8 cellular contexts compared by ENCODE assay signal in genomic region chr5:98769006-98769255, GRCh38. TPM values are rescaled to one million over a fixed set of nuclear protein-coding genes. Genes with fewer than 3 reads are reported as not detected.
DNase-seq lines count a peak whose midpoint lies in the region; ATAC-seq, FAIRE-seq and TF ChIP-seq lines count a peak whose summit lies in the region.

No MANE protein-coding gene starts in this region.

- intact Hi-C loops in HepG2 (cut with micrococcal nuclease; ENCODE audit: unreplicated experiment) = loop anchor here (1.0 to 2.0 kb wide), 2 partner anchors 27 to 58 kb away; no protein-coding TSS in a partner anchor

- H3K9me3 ChIP-seq in ES-I3 (ENCODE audit: control insufficient read depth, insufficient read depth, low read length) (no peaks in the 10 kb centered on the region), SU-DHL-6 (ENCODE audit: insufficient read depth, low read length) (no peaks in the 10 kb centered on the region), HepG2 (ENCODE audit: low read length) (no peaks in the 10 kb centered on the region)

- WGBS in HepG2 (ENCODE audit: low lambda C conversion rate) = no CpG with 5 or more reads among the region's 29 CpGs

- no TSS peak for BruUV-seq in HepG2 (replicated peaks; lab: Mats Ljungman, UMichigan)

- no peaks in the 10 kb centered on the region for H3K36me3 ChIP-seq in ES-I3 (ENCODE audit: insufficient read depth, low read length)
- no peaks in the 10 kb centered on the region for H3K36me3 ChIP-seq in SU-DHL-6 (ENCODE audit: low read length)
- no peaks in the 10 kb centered on the region for H3K36me3 ChIP-seq in HepG2 (replicated peaks in 1 of 2; ENCODE audit: control insufficient read depth in 1 of 2, insufficient read depth in 2 of 2, low read length in 2 of 2)

- TF ChIP-seq CTCF in SU-DHL-6 (IDR thresholded peaks at IDR 0.05; ENCODE audit: insufficient read depth, low read length, poor library complexity, severe bottlenecking) (peak; percentile 24), HepG2 (CRISPR knock-in tag; IDR thresholded peaks at IDR 0.05) (peak; percentile 77)

- peaks cover 17% of the 10 kb centered on the region; the same call in 1 of the 2 replicates for H3F3A ChIP-seq in SU-DHL-6 (ENCODE audit: insufficient read depth)

- H3K4me2 ChIP-seq in SU-DHL-6 (ENCODE audit: low read depth, low read length, poor library complexity, severe bottlenecking) = peak overlapping the region; percentile 63
- peak overlapping the region; percentile 86 for H3K4me2 ChIP-seq in HepG2 (ENCODE audit: low read depth, low read length)

- TF ChIP-seq EP300 in HepG2 (IDR thresholded peaks at IDR 0.05; ENCODE audit: low read depth in 2 of 2, low read length in 2 of 2) (no peak), HepG2 (CRISPR knock-in tag; IDR thresholded peaks at IDR 0.05; ENCODE audit: borderline replicate concordance) (no peak)

- no peaks in the 10 kb centered on the region for H3K9me2 ChIP-seq in SU-DHL-6 (replicated peaks; ENCODE audit: insufficient read depth, low read length)

- DNase-seq in central memory CD4-positive, alpha-beta T cell = peak; percentile 19
- no peak for DNase-seq in HepG2 (ENCODE audit: low spot score)
- peak; percentile 23 for DNase-seq in stimulated activated CD8-positive, alpha-beta memory T cell treated with anti-CD3 and anti-CD28 coated beads, Interleukin-12 subunit alpha, Interleukin-12 subunit beta, amount 100 ng/mL, for 4 hours (ENCODE audit: low read depth)

- H2AFZ ChIP-seq in SU-DHL-6 (ENCODE audit: low read depth, low read length, severe bottlenecking) (no peak overlapping the region), HepG2 (ENCODE audit: low read length) (no peak overlapping the region)

- H3K4me3 ChIP-seq in SU-DHL-6 (ENCODE audit: insufficient read depth, low read length, poor library complexity, severe bottlenecking) (no peak overlapping the region), HepG2 (replicated peaks in 1 of 3; ENCODE audit: insufficient read depth in 1 of 3, low read depth in 2 of 3, low read length in 3 of 3) (peak overlapping the region; percentile 62 to 81 (median 72))

- ATAC-seq in HepG2 (peak; percentile 2; the same call in 1 of the 3 replicates), HG02973 (IDR thresholded peaks at IDR 0.05; ENCODE audit: unreplicated experiment) (no peak), GM19452 (IDR thresholded peaks at IDR 0.05; ENCODE audit: unreplicated experiment) (no peak), GM18873 (IDR thresholded peaks at IDR 0.05; ENCODE audit: low FRiP score, unreplicated experiment) (no peak)

- TF ChIP-seq RAD21 in HepG2 (CRISPR knock-in tag; IDR thresholded peaks at IDR 0.05) = no peak

- H3K9ac ChIP-seq in ES-I3 (ENCODE audit: low read depth, low read length) (peak overlapping the region; percentile 93), SU-DHL-6 (ENCODE audit: low read length) (no peak overlapping the region), HepG2 (ENCODE audit: insufficient read depth, low read depth, low read length) (peak overlapping the region; percentile 38; the same call in 1 of the 2 replicates)

- TF ChIP-seq POLR2A in HepG2 (IDR thresholded peaks at IDR 0.05; ENCODE audit: insufficient read depth in 1 of 2, low read depth in 2 of 2, low read length in 2 of 2) = no peak

- H4K20me1 ChIP-seq in SU-DHL-6 (ENCODE audit: low read depth, low read length) (no peaks in the 10 kb centered on the region), HepG2 (ENCODE audit: insufficient read depth, low read length) (no peaks in the 10 kb centered on the region)

- in situ Hi-C loops in HepG2 (cut with HindIII; ENCODE audit: extremely low pct_ligation_motif_present, low pct_unique_long_range_greater_than_20kb) = no loop called here

- POLR2A ChIA-PET in HepG2 (lab: Yijun Ruan, JAX) = no interaction called here

- H3K27ac ChIP-seq in SU-DHL-6 (ENCODE audit: low read depth, low read length) (no peak overlapping the region), HepG2 (ENCODE audit: extremely low read length, insufficient read depth, low read length) (no peak overlapping the region)

- CTCF ChIA-PET in HepG2 (lab: Yijun Ruan, JAX; ENCODE audit: low intra/inter-chr PET ratio, low total read pairs) = interaction anchor here (1.3 to 1.7 kb wide), 2 partner anchors 26 to 27 kb away, joined by 3 to 6 read pairs; no protein-coding TSS in a partner anchor

- H3K79me2 ChIP-seq in SU-DHL-6 (ENCODE audit: insufficient read depth, low read length) = no peaks in the 10 kb centered on the region
- H3K79me2 ChIP-seq in HepG2 (ENCODE audit: insufficient read depth, low read length) = no peaks in the 10 kb centered on the region

- H3K27me3 ChIP-seq in SU-DHL-6 (ENCODE audit: low read length) (no peaks in the 10 kb centered on the region), HepG2 (ENCODE audit: control insufficient read depth in 1 of 2, insufficient read depth in 2 of 2, low read length in 2 of 2) (peaks cover 0 to 5% of the 10 kb centered on the region in 2 experiments; a peak in 1 of 5 replicates)

- H3K4me1 ChIP-seq in ES-I3 (ENCODE audit: insufficient read depth, low read length) (peaks cover 18% of the 10 kb centered on the region), HepG2 (ENCODE audit: insufficient read depth, low read length) (peaks cover 24% of the 10 kb centered on the region)

- FAIRE-seq in HepG2 (lab: Jason Lieb, UNC) = no peak

TF ChIP-seq in HepG2, 621 proteins besides CTCF, POLR2A, EP300 and RAD21 (continues in another document):
- TF ChIP-seq SETDB1 (CRISPR knock-in tag; IDR thresholded peaks at IDR 0.05; ENCODE audit: borderline replicate concordance) (no peak), SKIL (CRISPR knock-in tag; IDR thresholded peaks at IDR 0.05; ENCODE audit: borderline replicate concordance) (no peak), ZBTB3 (CRISPR knock-in tag; IDR thresholded peaks at IDR 0.05; ENCODE audit: borderline replicate concordance, low read depth) (no peak), MEIS1 (CRISPR knock-in tag; IDR thresholded peaks at IDR 0.05; ENCODE audit: borderline replicate concordance) (no peak; the same call in 1 of the 2 replicates), SRF (IDR thresholded peaks at IDR 0.05; ENCODE audit: low read depth, low read length) (no peak), ZNF34 (CRISPR knock-in tag; IDR thresholded peaks at IDR 0.05; ENCODE audit: borderline replicate concordance) (no peak), POLR2G (IDR thresholded peaks at IDR 0.05; ENCODE audit: low read depth, low read length) (no peak), RBM39 (IDR thresholded peaks at IDR 0.05; ENCODE audit: low read depth, low read length, poor library complexity, severe bottlenecking) (no peak), KDM2A (CRISPR knock-in tag; IDR thresholded peaks at IDR 0.05; ENCODE audit: borderline replicate concordance, low read depth) (peak; percentile 33; the same call in 1 of the 2 replicates), NR3C1 (CRISPR knock-in tag; IDR thresholded peaks at IDR 0.05) (no peak)

RNA-seq across cellular contexts. Expression of gene RGMB, which starts 4.5 kb away (rescaled TPM):
- 2.3 and 3.8 TPM in 2 replicates for total RNA-seq in HepG2 (2016; rRNA removed; fragmentation: Illumina TruSeq; extraction: Trizol)
- total RNA-seq in HepG2 (2016; cell fraction: cytosol; rRNA removed; fragmentation: Illumina TruSeq; extraction: Trizol; ENCODE audit: low read depth) = 0.71 and 1.1 TPM in 2 replicates
- 2.2 and 3.7 TPM in 2 replicates for total RNA-seq in HepG2 (2016; cell fraction: insoluble cytoplasmic fraction; rRNA removed; fragmentation: Illumina TruSeq; extraction: Trizol)
- total RNA-seq in HepG2 (2016; cell fraction: membrane; rRNA removed; fragmentation: Illumina TruSeq; extraction: Trizol) = 2.7 and 3.1 TPM in 2 replicates
- 9.8 and 10.0 TPM in 2 replicates for total RNA-seq in HepG2 (2016; cell fraction: nucleus; rRNA removed; fragmentation: Illumina TruSeq; extraction: Trizol)
- polyA plus RNA-seq in HepG2 (2011; rRNA removed) = 3.0 and 3.1 TPM in 2 replicates
- 1.9 and 2.8 TPM in 2 replicates for polyA plus RNA-seq in HepG2 (2011; cell fraction: cytosol; rRNA removed)
- polyA plus RNA-seq in HepG2 (2011; cell fraction: nucleus; rRNA removed) = 6.0 and 6.6 TPM in 2 replicates
- 2.8 and 3.5 TPM in 2 replicates for polyA plus RNA-seq in HepG2 (2012)
- 0.46 and 0.47 TPM in 2 replicates for polyA plus RNA-seq in HepG2 (2016; cell fraction: cytosol; fragmentation: Illumina TruSeq; extraction: Trizol; ENCODE audit: low read depth)
- 2.9 and 3.2 TPM in 2 replicates for polyA plus RNA-seq in HepG2 (2016; cell fraction: insoluble cytoplasmic fraction; fragmentation: Illumina TruSeq; extraction: Trizol; ENCODE audit: low read depth)
- polyA plus RNA-seq in HepG2 (2016; cell fraction: membrane; fragmentation: Illumina TruSeq; extraction: Trizol; ENCODE audit: low read depth) = 1.5 and 1.8 TPM in 2 replicates
- 6.7 TPM in 2 replicates for polyA plus RNA-seq in HepG2 (2016; cell fraction: nucleus; fragmentation: Illumina TruSeq; extraction: Trizol; ENCODE audit: insufficient read depth, low read depth)
- 14.2 and 28.8 TPM in 2 replicates for polyA minus RNA-seq in HepG2 (2011; rRNA and poly(A)+ RNA removed; ENCODE audit: low replicate concordance)
- 3.5 and 4.2 TPM in 2 replicates for polyA minus RNA-seq in HepG2 (2011; cell fraction: cytosol; rRNA and poly(A)+ RNA removed)
- polyA minus RNA-seq in HepG2 (2011; cell fraction: nucleus; rRNA and poly(A)+ RNA removed) = 15.4 and 15.5 TPM in 2 replicates
